Comparison of ENCODE assay signal across 12 cellular contexts in genomic region chr5:27682600-27682999, GRCh38.
A peak's percentile ranks its signal among the peaks of the same experiment; 100 is the strongest.
DNase-seq lines count a peak whose midpoint lies in the region; ATAC-seq and TF ChIP-seq lines count a peak whose summit lies in the region.
"Had no signal": no experiment of that assay in that cellular context is flagged by ENCODE, and none has a peak within 500 bp of the region (broad histone marks: within the 10 kb centered on the region; RNA-seq: fewer than 3 reads in every experiment).

No MANE protein-coding gene starts in this region.

- H2AFZ ChIP-seq in MM.1S (ENCODE audit: low read length): no peak overlapping the region

- BruUV-seq in Caco-2 (replicated peaks; lab: Mats Ljungman, UMichigan): no TSS peak

- no peaks in the 10 kb centered on the region for H3K27me3 ChIP-seq in Caco-2 (replicated peaks; ENCODE audit: control insufficient read depth, insufficient read depth, low read length)
- H3K27me3 ChIP-seq in foreskin keratinocyte: no peaks in the 10 kb centered on the region
- H3K27me3 ChIP-seq in MM.1S (replicated peaks; ENCODE audit: insufficient read depth, low read length): no peaks in the 10 kb centered on the region
- H3K27me3 ChIP-seq: spleen, vagina had no signal

- H3K36me3 ChIP-seq in Caco-2 (ENCODE audit: control insufficient read depth, insufficient read depth, low read length) (no peaks in the 10 kb centered on the region), MM.1S (replicated peaks; ENCODE audit: insufficient read depth, low read length) (no peaks in the 10 kb centered on the region)
- H3K36me3 ChIP-seq: spleen, vagina had no signal

- H3K9me3 ChIP-seq in Caco-2: no peaks in the 10 kb centered on the region
- no peaks in the 10 kb centered on the region for H3K9me3 ChIP-seq in MM.1S (replicated peaks; ENCODE audit: insufficient read depth, low read length)
- H3K9me3 ChIP-seq: vagina had no signal

- peak; percentile 54 for ATAC-seq in foreskin keratinocyte
- no peak for ATAC-seq in HG03280 (IDR thresholded peaks at IDR 0.05; ENCODE audit: unreplicated experiment)
- ATAC-seq in HG02610 (IDR thresholded peaks at IDR 0.05; ENCODE audit: unreplicated experiment): no peak
- ATAC-seq in natural killer cell: no peak

- no peaks in the 10 kb centered on the region for H4K20me1 ChIP-seq in MM.1S (ENCODE audit: insufficient read depth, low read length)

- H3K27ac Mint-ChIP-seq in Caco-2 (ENCODE audit: unreplicated experiment) (no peak overlapping the region), HFFc6 (no peak overlapping the region), natural killer cell (no peak overlapping the region)
- H3K27ac Mint-ChIP-seq: T-helper 2 cell treated with Interferon-gamma antibody and Interleukin-4, amounts not matched to agents 5 μg/mL and 100 μg/mL, for 36 hours had no signal

- POLR2A ChIA-PET in Caco-2 (lab: Charles Lee): no interaction called here

- H3K4me1 Mint-ChIP-seq in Caco-2 (ENCODE audit: low read depth, unreplicated experiment): no peaks in the 10 kb centered on the region
- H3K4me1 Mint-ChIP-seq in HFFc6 (ENCODE audit: low read depth): no peaks in the 10 kb centered on the region
- no peaks in the 10 kb centered on the region for H3K4me1 Mint-ChIP-seq in natural killer cell

- no peaks in the 10 kb centered on the region for H3K27me3 Mint-ChIP-seq in Caco-2 (ENCODE audit: insufficient read depth, unreplicated experiment)
- H3K27me3 Mint-ChIP-seq in HFFc6 (ENCODE audit: insufficient read depth): no peaks in the 10 kb centered on the region; the same call in 1 of the 2 replicates
- no peaks in the 10 kb centered on the region for H3K27me3 Mint-ChIP-seq in natural killer cell (ENCODE audit: low read depth in 2 of 2)

- DNase-seq in Caco-2 (peak; percentile 12 to 29), HFFc6 (no peak), RPMI8226 (peak; percentile 4), foreskin keratinocyte (peak in 1 of 2 donors; percentile 19), MM.1S (no peak), natural killer cell (no peak)
- DNase-seq: NCI-H226, spleen had no signal

- H3K4me1 ChIP-seq in Caco-2 (no peaks in the 10 kb centered on the region), foreskin keratinocyte (no peaks in the 10 kb centered on the region), MM.1S (ENCODE audit: low read length) (no peaks in the 10 kb centered on the region)
- H3K4me1 ChIP-seq: spleen, vagina had no signal

- H3K36me3 Mint-ChIP-seq in Caco-2 (ENCODE audit: insufficient read depth, unreplicated experiment): no peaks in the 10 kb centered on the region
- H3K36me3 Mint-ChIP-seq in HFFc6 (ENCODE audit: low read depth): no peaks in the 10 kb centered on the region
- H3K36me3 Mint-ChIP-seq in natural killer cell: peaks cover 27% of the 10 kb centered on the region

- H3F3A ChIP-seq in MM.1S (ENCODE audit: insufficient read depth, low read length): no peaks in the 10 kb centered on the region

- H3K4me3 Mint-ChIP-seq in Caco-2 (ENCODE audit: unreplicated experiment): no peak overlapping the region
- H3K4me3 Mint-ChIP-seq in HFFc6: no peak overlapping the region
- no peak overlapping the region for H3K4me3 Mint-ChIP-seq in natural killer cell
- H3K4me3 Mint-ChIP-seq: T-helper 2 cell treated with Interferon-gamma antibody and Interleukin-4, amounts not matched to agents 5 μg/mL and 100 μg/mL, for 36 hours had no signal

- H3K9me3 Mint-ChIP-seq in Caco-2 (ENCODE audit: unreplicated experiment): peaks cover 9% of the 10 kb centered on the region
- peaks cover 17% of the 10 kb centered on the region for H3K9me3 Mint-ChIP-seq in HFFc6
- H3K9me3 Mint-ChIP-seq in natural killer cell: peaks cover 22 to 26% of the 10 kb centered on the region in 2 donors

- CTCF ChIA-PET in Caco-2 (lab: Charles Lee): no interaction called here

- H3K9ac ChIP-seq in MM.1S (ENCODE audit: low read length): no peak overlapping the region

- H3K79me2 ChIP-seq in MM.1S (ENCODE audit: low read length): no peaks in the 10 kb centered on the region

- no peak overlapping the region for H3K4me2 ChIP-seq in MM.1S (ENCODE audit: low read depth, low read length)

- H3K4me3 ChIP-seq in Caco-2 (ENCODE audit: low read depth, low read length) (no peak overlapping the region), MM.1S (ENCODE audit: low read length) (no peak overlapping the region)
- H3K4me3 ChIP-seq: spleen, vagina had no signal

- TF ChIP-seq CTCF in Caco-2 (IDR thresholded peaks at IDR 0.05; ENCODE audit: insufficient read depth in 1 of 2, low read depth in 1 of 2, low read length in 1 of 2, severe bottlenecking in 1 of 2, unreplicated experiment in 1 of 2) (peak; percentile 27 to 28), HFFc6 (IDR thresholded peaks at IDR 0.05) (peak; percentile 18; the same call in 1 of the 2 replicates), foreskin keratinocyte (conservative IDR thresholded peaks at IDR 0.05) (peak; percentile 56), MM.1S (IDR thresholded peaks at IDR 0.05; ENCODE audit: low read length) (no peak), natural killer cell (IDR thresholded peaks at IDR 0.05) (no peak)

- H3K27ac ChIP-seq in foreskin keratinocyte (no peak overlapping the region), MM.1S (ENCODE audit: low read length) (no peak overlapping the region)
- H3K27ac ChIP-seq: spleen, vagina had no signal

- intact Hi-C loops in Caco-2 (cut with micrococcal nuclease; ENCODE audit: unreplicated experiment): no loop called here
- intact Hi-C loops in natural killer cell (cut with micrococcal nuclease): no loop called here

- H3K9me2 ChIP-seq in MM.1S (replicated peaks; ENCODE audit: insufficient read depth, low read length): no peaks in the 10 kb centered on the region

Comparison
In these comparisons a context has a peak if more than half of its experiments do, and no peak if none do; other contexts are left out.
1. DNase-seq: peak in Caco-2 (2 of 2) and RPMI8226 (single experiment); none in HFFc6 (single experiment), MM.1S (single experiment) and natural killer cell (single experiment).
2. CTCF ChIP-seq: peak in Caco-2 (2 of 2), HFFc6 (single experiment) and foreskin keratinocyte (single experiment); none in MM.1S (single experiment) and natural killer cell (single experiment).